ENCODE assay signal across 19 cellular contexts in genomic region chr10:106082865-106083264, GRCh38.
DNase-seq lines count a peak whose midpoint lies in the region; ATAC-seq and TF ChIP-seq lines count a peak whose summit lies in the region.
"Had no signal": no experiment of that assay in that cellular context is flagged by ENCODE, and none has a peak within 500 bp of the region (broad histone marks: within the 10 kb centered on the region; RNA-seq: fewer than 3 reads in every experiment).

No MANE protein-coding gene starts in this region.

- H3K27ac Mint-ChIP-seq in T-cell = no peak overlapping the region
- H3K27ac Mint-ChIP-seq: CD8-positive, alpha-beta T cell had no signal

- H3K9me3 Mint-ChIP-seq in T-cell = peaks cover 0 to 10% (median 8%) of the 10 kb centered on the region in 3 donors

- no peaks in the 10 kb centered on the region for H3K4me1 Mint-ChIP-seq in T-cell

- no peaks in the 10 kb centered on the region for H3K4me1 ChIP-seq in A673 (ENCODE audit: insufficient read depth, low read length, poor library complexity, severe bottlenecking)
- H3K4me1 ChIP-seq: BLaER1, SJSA1 had no signal

- DNase-seq in A673 (ENCODE audit: low spot score) = peak; percentile 4
- peak; percentile 47 for DNase-seq in HS-5 (ENCODE audit: low read depth)
- DNase-seq in cardiac fibroblast (ENCODE audit: low read depth in 2 of 2) = peak; percentile 66 to 78
- peak; percentile 38 for DNase-seq in fibroblast of villous mesenchyme (ENCODE audit: low read depth)
- no peak for DNase-seq in effector CD4-positive, alpha-beta T cell
- no peak for DNase-seq in T-cell
- DNase-seq in NCI-H446 (lab: John Stamatoyannopoulos, UW) = no peak
- DNase-seq: 8988T; Calu3; CD8-positive, alpha-beta T cell; NCI-H1417 treated with DMSO at 0.1 percent for 48 hours; NCI-H1930; NCI-H226; NCI-H526; PC-9 had no signal

- H3K27ac ChIP-seq in A673 (ENCODE audit: low read depth, low read length, poor library complexity, severe bottlenecking) = no peak overlapping the region
- H3K27ac ChIP-seq: BLaER1, KMS-11, PC-9, SJSA1 had no signal

- POLR2A ChIA-PET in A673 (lab: Charles Lee; ENCODE audit: low non-redundant PET) = no interaction called here
- POLR2A ChIA-PET in T-cell (lab: Charles Lee) = no interaction called here

- H3K9me3 ChIP-seq in A673 (ENCODE audit: low read depth, low read length, poor library complexity, severe bottlenecking) = no peaks in the 10 kb centered on the region
- H3K9me3 ChIP-seq: BLaER1 had no signal

- H3K27me3 ChIP-seq in A673 (replicated peaks; ENCODE audit: insufficient read depth, low read depth, low read length, poor library complexity) = no peaks in the 10 kb centered on the region
- H3K27me3 ChIP-seq: BLaER1, SJSA1 had no signal

- no TSS peak for BruUV-seq in A673 (replicated peaks; lab: Mats Ljungman, UMichigan)

- H3K36me3 Mint-ChIP-seq in T-cell = no peaks in the 10 kb centered on the region
- H3K36me3 Mint-ChIP-seq: CD8-positive, alpha-beta T cell had no signal

- H3K4me3 Mint-ChIP-seq in T-cell = no peak overlapping the region
- H3K4me3 Mint-ChIP-seq: CD8-positive, alpha-beta T cell had no signal

- ATAC-seq in HG02763 (IDR thresholded peaks at IDR 0.05; ENCODE audit: unreplicated experiment) (no peak), T-cell (replicated peaks in 1 of 4) (no peak)
- ATAC-seq: CD8-positive, alpha-beta T cell had no signal

- H3K27me3 Mint-ChIP-seq in T-cell = no peaks in the 10 kb centered on the region

- intact Hi-C loops in A673 (cut with micrococcal nuclease; ENCODE audit: unreplicated experiment) = no loop called here

- CTCF ChIA-PET in A673 (lab: Charles Lee) = no interaction called here
- CTCF ChIA-PET in T-cell (lab: Charles Lee) = no interaction called here

- H3K4me3 ChIP-seq in A673 (ENCODE audit: low read depth, low read length, poor library complexity, severe bottlenecking) (no peak overlapping the region), cardiac fibroblast (replicated peaks in 1 of 2; ENCODE audit: low read depth in 2 of 2, low read length in 2 of 2) (no peak overlapping the region), fibroblast of villous mesenchyme (ENCODE audit: low read depth, low read length) (no peak overlapping the region)
- H3K4me3 ChIP-seq: BLaER1, PC-9, SJSA1 had no signal

- TF ChIP-seq CTCF in A673 (conservative IDR thresholded peaks at IDR 0.05; ENCODE audit: low read depth, low read length) (no peak), cardiac fibroblast (IDR thresholded peaks at IDR 0.05; ENCODE audit: low read depth, low read length) (no peak), fibroblast of villous mesenchyme (IDR thresholded peaks at IDR 0.05; ENCODE audit: insufficient read depth, low read depth, low read length) (no peak)

- no peaks in the 10 kb centered on the region for H3K36me3 ChIP-seq in A673 (ENCODE audit: insufficient read depth, low read length, poor library complexity, severe bottlenecking)
- H3K36me3 ChIP-seq: BLaER1, SJSA1 had no signal

Comparison
In these comparisons a context has a peak if more than half of its experiments do, and no peak if none do; other contexts are left out.
1. DNase-seq: peak in A673 (single experiment), HS-5 (single experiment), cardiac fibroblast (2 of 2) and fibroblast of villous mesenchyme (single experiment); none in effector CD4-positive, alpha-beta T cell (single experiment), T-cell (0 of 34) and NCI-H446 (0 of 2).